Comparison of ENCODE assay signal across 8 cellular contexts in the genomic region with DNA sequence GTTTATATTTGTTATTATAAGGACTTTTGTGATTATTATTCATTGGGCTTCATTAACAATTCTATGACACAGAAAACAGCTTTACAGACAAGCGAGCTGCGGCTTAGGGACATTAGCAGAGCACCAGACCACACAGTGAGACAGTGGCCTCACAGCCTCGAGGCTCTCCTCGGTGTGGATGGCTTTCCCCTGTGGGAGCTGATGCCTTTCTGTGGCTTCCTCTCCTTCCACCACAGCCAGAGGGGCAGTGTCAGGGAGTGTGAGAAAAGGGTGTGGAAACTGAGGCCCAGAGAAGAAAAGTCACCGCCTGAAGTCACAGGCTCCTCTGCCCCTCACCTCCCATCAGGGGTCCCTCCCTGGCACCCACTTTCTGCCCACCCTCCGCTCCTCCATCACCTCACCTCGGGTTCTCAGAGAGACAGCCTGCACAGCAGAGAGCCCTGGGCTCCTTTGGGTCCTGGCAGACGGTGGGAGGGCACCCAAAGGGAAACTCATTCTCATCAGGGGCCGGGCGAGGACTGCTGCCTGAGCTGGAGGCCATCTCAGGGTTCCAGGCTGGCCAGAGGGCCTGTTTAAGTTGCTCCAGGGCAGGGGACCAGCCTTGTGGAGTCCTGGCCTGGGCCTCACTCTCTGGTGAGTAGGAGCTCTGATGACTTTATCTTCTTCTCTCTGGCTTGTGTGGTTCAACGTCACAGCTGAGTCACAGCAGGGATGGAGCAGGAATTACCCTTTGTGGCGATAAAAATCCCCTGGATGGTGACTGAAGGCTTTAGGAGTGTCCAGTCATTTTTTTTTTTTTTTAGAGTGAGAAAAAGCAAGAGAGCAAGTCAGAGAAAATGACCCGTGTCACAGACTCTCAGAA. TPM values are rescaled to one million over a fixed set of nuclear protein-coding genes. Genes with fewer than 3 reads are reported as not detected.
A peak's percentile ranks its signal among the peaks of the same experiment; 100 is the strongest.
DNase-seq lines count a peak whose midpoint lies in the region; ATAC-seq and TF ChIP-seq lines count a peak whose summit lies in the region.

No MANE protein-coding gene starts in this region.

- no peaks in the 10 kb centered on the region for H3K9me2 ChIP-seq in OCI-LY7 (ENCODE audit: insufficient read depth, low read length)

- peak overlapping the region; percentile 74 for H3K4me3 ChIP-seq in OCI-LY7 (ENCODE audit: low read depth, low read length, poor library complexity, severe bottlenecking)

- POLR2A ChIA-PET in OCI-LY7 (lab: Charles Lee), result interaction anchor here (0.6 to 21.2 kb wide), 9 partner anchors 9 to 217 kb away, joined by 3 to 372 read pairs (median 6); no protein-coding TSS in a partner anchor

- H3K4me2 ChIP-seq in OCI-LY7 (ENCODE audit: low read length), result peak overlapping the region; percentile 95

- intact Hi-C loops in OCI-LY7 (cut with micrococcal nuclease; ENCODE audit: unreplicated experiment), result loop anchor here (10.0 kb wide), 1 partner anchor 1019 kb away; no protein-coding TSS in a partner anchor

- H3K9me3 ChIP-seq in OCI-LY7 (ENCODE audit: low read length), result no peaks in the 10 kb centered on the region

- H3K36me3 ChIP-seq in OCI-LY7 (ENCODE audit: insufficient read depth, low read length), result peaks cover 20% of the 10 kb centered on the region

- peaks cover 13% of the 10 kb centered on the region; the same call in 1 of the 2 replicates for H3K79me2 ChIP-seq in OCI-LY7 (ENCODE audit: insufficient read depth, low read depth, low read length)

- peak; percentile 41 for ATAC-seq in GM21825 (IDR thresholded peaks at IDR 0.05; ENCODE audit: unreplicated experiment)

- CTCF ChIA-PET in OCI-LY7 (lab: Charles Lee; ENCODE audit: unreplicated experiment), result interaction anchor here (2.3 kb wide), 1 partner anchor 21 kb away, joined by 7 read pairs; no protein-coding TSS in a partner anchor

- BruUV-seq in OCI-LY7 (replicated peaks; lab: Mats Ljungman, UMichigan), result TSS peak; percentile 15

- H2AFZ ChIP-seq in OCI-LY7 (ENCODE audit: low read length), result peak overlapping the region; percentile 38; the same call in 1 of the 2 replicates

- TF ChIP-seq CTCF in OCI-LY7 (conservative IDR thresholded peaks at IDR 0.05; ENCODE audit: low read length), result no peak

- H3K4me1 ChIP-seq in OCI-LY7 (ENCODE audit: insufficient read depth, low read length, poor library complexity, severe bottlenecking), result peaks cover 97% of the 10 kb centered on the region

- no peaks in the 10 kb centered on the region for H4K20me1 ChIP-seq in OCI-LY7 (ENCODE audit: insufficient read depth, low read length)

- DNase-seq in Daoy (ENCODE audit: low read depth) (peak; percentile 97), OCI-LY7 (ENCODE audit: low spot score) (peak; percentile 24), kidney tubule cell (ENCODE audit: low spot score) (peak; percentile 97), NOMO-1 treated with dmso at 0.1 percent for 144 hours (lab: John Stamatoyannopoulos, UW; ENCODE audit: unreplicated experiment) (no peak), germinal center (ENCODE audit: low spot score) (no peak)
- DNase-seq in activated naive CD4-positive, alpha-beta T cell treated with Interleukin-2 at 50 U/mL for 16 hours, result peak; percentile 84
- DNase-seq in stimulated activated CD8-positive, alpha-beta memory T cell treated with anti-CD3 and anti-CD28 coated beads, Interleukin-4, amount 100 ng/mL, for 24 hours (ENCODE audit: low read depth), result peak; percentile 69

- peak overlapping the region; percentile 96 for H3K27ac ChIP-seq in OCI-LY7 (ENCODE audit: low read depth, low read length, poor library complexity, severe bottlenecking)

RNA-seq across cellular contexts. Expression of a gene that starts 0.8 kb away (rescaled TPM):
- 8.1 and 11.6 TPM in 2 replicates for total RNA-seq in Daoy (2014; rRNA removed; shearing (Covaris generic))
- total RNA-seq in OCI-LY7 (2014; rRNA removed; shearing (Covaris generic)), result 23.7 and 24.2 TPM in 2 replicates
- total RNA-seq in OCI-LY7 (2022), result 40.3 and 50.5 TPM in 2 replicates

RNA-seq across cellular contexts. Expression of a gene that starts 48.8 kb away (rescaled TPM):
- total RNA-seq in Daoy (2014; rRNA removed; shearing (Covaris generic)), result 101 and 108 TPM in 2 replicates
- 102 and 108 TPM in 2 replicates for total RNA-seq in OCI-LY7 (2014; rRNA removed; shearing (Covaris generic))
- 211 and 214 TPM in 2 replicates for total RNA-seq in OCI-LY7 (2022)

Comparison
In these comparisons a context has a peak if more than half of its experiments do, and no peak if none do; other contexts are left out.
1. DNase-seq: peak in Daoy (single experiment), OCI-LY7 (single experiment), activated naive CD4-positive, alpha-beta T cell treated with Interleukin-2 at 50 U/mL for 16 hours (single experiment), kidney tubule cell (single experiment) and stimulated activated CD8-positive, alpha-beta memory T cell treated with anti-CD3 and anti-CD28 coated beads, Interleukin-4, amount 100 ng/mL, for 24 hours (single experiment); none in NOMO-1 treated with dmso at 0.1 percent for 144 hours (single experiment) and germinal center (single experiment).